ENCODE assay signal across 28 cellular contexts in the genomic region with DNA sequence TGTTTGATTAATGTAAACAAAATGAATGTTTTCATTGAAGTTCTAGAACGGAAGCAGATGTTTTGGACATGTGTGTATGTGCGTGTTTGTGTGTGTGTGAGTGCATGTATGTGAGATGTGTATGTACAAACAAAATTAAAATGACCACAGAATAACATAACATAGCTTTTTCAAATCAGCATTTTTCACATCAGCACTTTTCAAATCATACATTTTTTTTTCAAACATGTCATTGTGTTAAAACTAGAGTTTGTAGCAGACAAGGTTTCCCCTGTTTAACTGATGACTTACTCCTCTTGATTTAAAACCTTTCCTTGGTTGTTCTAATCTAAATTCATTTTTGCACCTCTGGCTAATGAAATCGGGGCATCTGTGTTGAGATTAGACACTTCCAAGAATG.
"Had no signal": no experiment of that assay in that cellular context is flagged by ENCODE, and none has a peak within 500 bp of the region (broad histone marks: within the 10 kb centered on the region; RNA-seq: fewer than 3 reads in every experiment).

No MANE protein-coding gene starts in this region.

- ATAC-seq: effector memory CD8-positive, alpha-beta T cell; esophagus mucosa; foreskin keratinocyte; gastrocnemius medialis; gastroesophageal sphincter; heart left ventricle; heart right ventricle had no signal

- FAIRE-seq: colon, endothelial cell of umbilical vein, frontal cortex had no signal

- H3K9me3 ChIP-seq: colonic mucosa, esophagus muscularis mucosa, esophagus squamous epithelium, gastrocnemius medialis, gastroesophageal sphincter, heart left ventricle, heart right ventricle had no signal

- H3K27ac ChIP-seq: colonic mucosa, coronary artery, dorsolateral prefrontal cortex, epithelial cell of prostate, esophagus muscularis mucosa, esophagus squamous epithelium, foreskin keratinocyte, gastrocnemius medialis, gastroesophageal sphincter, heart left ventricle, heart right ventricle had no signal

- H3K36me3 ChIP-seq: colonic mucosa, esophagus muscularis mucosa, esophagus squamous epithelium, gastrocnemius medialis, gastroesophageal sphincter, heart right ventricle had no signal

- H3K27me3 ChIP-seq: colonic mucosa, dorsolateral prefrontal cortex, esophagus muscularis mucosa, esophagus squamous epithelium, gastrocnemius medialis, gastroesophageal sphincter, heart left ventricle, heart right ventricle had no signal

- H3K4me3 Mint-ChIP-seq: dendritic cell treated with granulocyte-macrophage colony-stimulating factor and Interleukin-4, amounts not matched to agents 40 ng/mL and 50 ng/mL, for 4 days; effector memory CD8-positive, alpha-beta T cell; endodermal cell had no signal

- H3K4me3 ChIP-seq: colonic mucosa, coronary artery, dorsolateral prefrontal cortex, esophagus muscularis mucosa, esophagus squamous epithelium, gastrocnemius medialis, gastroesophageal sphincter, heart left ventricle, heart right ventricle had no signal

- H3K27me3 Mint-ChIP-seq: dendritic cell treated with granulocyte-macrophage colony-stimulating factor and Interleukin-4, amounts not matched to agents 40 ng/mL and 50 ng/mL, for 4 days had no signal

- H3K27ac Mint-ChIP-seq: dendritic cell treated with granulocyte-macrophage colony-stimulating factor and Interleukin-4, amounts not matched to agents 40 ng/mL and 50 ng/mL, for 4 days; effector memory CD8-positive, alpha-beta T cell; endodermal cell had no signal

- H3K4me1 ChIP-seq: colonic mucosa, esophagus muscularis mucosa, esophagus squamous epithelium, foreskin keratinocyte, gastrocnemius medialis, gastroesophageal sphincter, heart left ventricle, heart right ventricle had no signal

- DNase-seq: colonic mucosa; cortex of kidney; dermis blood vessel endothelial cell; dorsolateral prefrontal cortex; effector CD4-positive, alpha-beta T cell; effector CD8-positive, alpha-beta T cell; effector memory CD4-positive, alpha-beta T cell; effector memory CD8-positive, alpha-beta T cell; endodermal cell; erythroblast; esophagus squamous epithelium; foreskin fibroblast; foreskin keratinocyte; foreskin melanocyte; gastrocnemius medialis; glutamatergic neuron; head of caudate nucleus; heart left ventricle; heart right ventricle had no signal

- H3K9me3 Mint-ChIP-seq: dendritic cell treated with granulocyte-macrophage colony-stimulating factor and Interleukin-4, amounts not matched to agents 40 ng/mL and 50 ng/mL, for 4 days; effector memory CD8-positive, alpha-beta T cell had no signal
